ENCODE assay signal across 8 cellular contexts in genomic region chr7:152759655-152760383, GRCh38. TPM values are rescaled to one million over a fixed set of nuclear protein-coding genes. Genes with fewer than 3 reads are reported as not detected.
DNase-seq lines count a peak whose midpoint lies in the region; ATAC-seq and TF ChIP-seq lines count a peak whose summit lies in the region.

TSS of gene ACTR3B (plus strand) at chr7:152759752. CDS start at chr7:152759883, 131 bp downstream.

- H3K36me3 Mint-ChIP-seq in activated naive CD8-positive, alpha-beta T cell = no peaks in the 10 kb centered on the region

- intact Hi-C loops in head of caudate nucleus (cut with DNase I) (no loop called here), ovary (cut with DNase I) (no loop called here)

- H3K27me3 ChIP-seq in SK-N-SH (ENCODE audit: insufficient read depth) (no peaks in the 10 kb centered on the region), ovary (no peaks in the 10 kb centered on the region), thoracic aorta (replicated peaks; ENCODE audit: insufficient read depth) (no peaks in the 10 kb centered on the region)

- peaks cover 15% of the 10 kb centered on the region for H3F3A ChIP-seq in SK-N-SH (replicated peaks; ENCODE audit: insufficient read depth)

- peaks cover 25% of the 10 kb centered on the region for H3K4me1 Mint-ChIP-seq in activated naive CD8-positive, alpha-beta T cell (ENCODE audit: low read depth)

- ATAC-seq in GM21576 (IDR thresholded peaks at IDR 0.05; ENCODE audit: unreplicated experiment) (peak; percentile 79), thoracic aorta (ENCODE audit: insufficient number of reproducible peaks, low FRiP score, low read depth) (peak; percentile 76)

- no peaks in the 10 kb centered on the region for H3K27me3 Mint-ChIP-seq in activated naive CD8-positive, alpha-beta T cell

- CTCF ChIA-PET in SK-N-SH (lab: Yijun Ruan, JAX) = interaction anchor here (0.7 kb wide), 1 partner anchor 82 kb away, joined by 3 read pairs; no protein-coding TSS in a partner anchor

- TF ChIP-seq EP300 in SK-N-SH (IDR thresholded peaks at IDR 0.05; ENCODE audit: borderline replicate concordance in 1 of 2, low read depth in 1 of 2, low read length in 1 of 2) (no peak), ovary (IDR thresholded peaks at IDR 0.05) (no peak)

- under 1% methylated on average over 25 of the region's 92 CpGs for WGBS in SK-N-SH (ENCODE audit: low lambda C conversion rate)
- 0 to 1% (median 0%) methylated on average over 40 to 92 of the region's 92 CpGs for WGBS in ovary, 3 donors

- no peaks in the 10 kb centered on the region for H3K36me3 ChIP-seq in SK-N-SH (replicated peaks in 1 of 2; ENCODE audit: control insufficient read depth in 1 of 2, insufficient read depth in 2 of 2, low read length in 1 of 2)
- no peaks in the 10 kb centered on the region for H3K36me3 ChIP-seq in ovary
- H3K36me3 ChIP-seq in thoracic aorta = no peaks in the 10 kb centered on the region

- no peaks in the 10 kb centered on the region for H3K9me2 ChIP-seq in SK-N-SH

- H3K4me1 ChIP-seq in SK-N-SH (ENCODE audit: control insufficient read depth in 1 of 2, insufficient read depth in 2 of 2, low read depth in 1 of 2, low read length in 1 of 2) = peaks cover 11 to 12% of the 10 kb centered on the region in 2 experiments
- no peaks in the 10 kb centered on the region for H3K4me1 ChIP-seq in ovary (ENCODE audit: insufficient read depth)
- H3K4me1 ChIP-seq in thoracic aorta (ENCODE audit: control insufficient read depth in 1 of 2, low read depth in 2 of 2) = peaks cover 9 to 12% of the 10 kb centered on the region in 2 donors

- H3K27ac ChIP-seq in SK-N-SH (ENCODE audit: low read depth in 2 of 2, low read length in 1 of 2) (peak within 1 kb of the TSS; percentile 66 to 79), ovary (peak within 1 kb of the TSS; percentile 87 to 89), thoracic aorta (peak within 1 kb of the TSS; percentile 79 to 92)

- H3K27ac Mint-ChIP-seq in activated naive CD8-positive, alpha-beta T cell = peak within 1 kb of the TSS; percentile 91

- no peak for TF ChIP-seq CTCF in SK-N-SH (IDR thresholded peaks at IDR 0.05)
- peak in 2 of 3 donors; percentile 18 to 29 for TF ChIP-seq CTCF in ovary (IDR thresholded peaks at IDR 0.05)
- no peak for TF ChIP-seq CTCF in thoracic aorta (IDR thresholded peaks at IDR 0.05)

- peak within 1 kb of the TSS; percentile 100 for H2AFZ ChIP-seq in SK-N-SH (ENCODE audit: low read depth)

- no peak for TF ChIP-seq RAD21 in SK-N-SH (IDR thresholded peaks at IDR 0.05; ENCODE audit: low read length)

- peak within 1 kb of the TSS; percentile 85 for H3K4me2 ChIP-seq in SK-N-SH

- peaks cover 41% of the 10 kb centered on the region for H3K79me2 ChIP-seq in SK-N-SH (ENCODE audit: insufficient read depth)

- peak within 1 kb of the TSS; percentile 83 for H3K9ac ChIP-seq in SK-N-SH

- peak within 1 kb of the TSS; percentile 90 for H3K4me3 Mint-ChIP-seq in activated naive CD8-positive, alpha-beta T cell

- peak; percentile 84 for TF ChIP-seq POLR2A in ovary (IDR thresholded peaks at IDR 0.05)

- no peaks in the 10 kb centered on the region for H3K9me3 ChIP-seq in SK-N-SH
- H3K9me3 ChIP-seq in ovary = no peaks in the 10 kb centered on the region
- no peaks in the 10 kb centered on the region for H3K9me3 ChIP-seq in thoracic aorta

- no peaks in the 10 kb centered on the region for H4K20me1 ChIP-seq in SK-N-SH (ENCODE audit: insufficient read depth)

- peak within 1 kb of the TSS; percentile 65 for H3K4me3 ChIP-seq in Jurkat, Clone E6-1 (ENCODE audit: low read length)
- H3K4me3 ChIP-seq in SK-N-SH (ENCODE audit: low read depth in 2 of 2, low read length in 1 of 2) = peak within 1 kb of the TSS; percentile 77 to 94
- H3K4me3 ChIP-seq in ovary = peak within 1 kb of the TSS; percentile 98
- H3K4me3 ChIP-seq in thoracic aorta = peak within 1 kb of the TSS; percentile 98

- DNase-seq in ELR (ENCODE audit: low read depth) (peak; percentile 81), SK-N-SH (peak; percentile 100), head of caudate nucleus (peak; percentile 11 to 96 (median 89)), ovary (peak; percentile 87 to 94 (median 92)), thoracic aorta (ENCODE audit: low spot score) (peak; percentile 56)
- peak; percentile 77 for DNase-seq in Jurkat, Clone E6-1 (ENCODE audit: low read depth, low spot score)

- POLR2A ChIA-PET in SK-N-SH (lab: Yijun Ruan, JAX) = interaction anchor here (0.5 kb wide), 1 partner anchor 9 kb away, joined by 4 read pairs; no protein-coding TSS in a partner anchor

- no peaks in the 10 kb centered on the region for H3K9me3 Mint-ChIP-seq in activated naive CD8-positive, alpha-beta T cell (ENCODE audit: low read depth)

TF ChIP-seq in SK-N-SH, 30 proteins besides CTCF, POLR2A, EP300 and RAD21:
- TF ChIP-seq TEAD4 (IDR thresholded peaks at IDR 0.05; ENCODE audit: borderline replicate concordance, insufficient read depth) (no peak), SIN3A (IDR thresholded peaks at IDR 0.05; ENCODE audit: borderline replicate concordance, low read depth, low read length) (no peak; the same call in 1 of the 2 replicates), USF1 (IDR thresholded peaks at IDR 0.05; ENCODE audit: borderline replicate concordance, low read depth) (peak; percentile 55; the same call in 1 of the 2 replicates), SMC3 (IDR thresholded peaks at IDR 0.05; ENCODE audit: low read depth, low read length) (no peak), TAF1 (IDR thresholded peaks at IDR 0.05; ENCODE audit: borderline replicate concordance, low read depth, low read length) (peak; percentile 59), NRF1 (IDR thresholded peaks at IDR 0.05; ENCODE audit: low read depth, low read length) (peak; percentile 47), USF2 (IDR thresholded peaks at IDR 0.05; ENCODE audit: borderline replicate concordance, low read depth, low read length) (no peak), MAX (IDR thresholded peaks at IDR 0.05; ENCODE audit: low read depth) (peak; percentile 91), ELF1 (IDR thresholded peaks at IDR 0.05) (no peak), MXI1 (IDR thresholded peaks at IDR 0.05; ENCODE audit: low read depth, low read length) (peak; percentile 96), YY1 (IDR thresholded peaks at IDR 0.05; ENCODE audit: low read depth) (0 out of 2 replicates have a peak, but pooled peaks have one; percentile 41), POLR2AphosphoS5 (IDR thresholded peaks at IDR 0.05; ENCODE audit: low read depth, low read length) (peak; percentile 72; the same call in 1 of the 2 replicates)
TF ChIP-seq in SK-N-SH: peak in this region for 7.

RNA-seq across cellular contexts. Expression of gene ACTR3B, which starts in this region (rescaled TPM):
- polyA plus RNA-seq in Jurkat, Clone E6-1 (2012; ENCODE audit: insufficient read depth, insufficient read length) = 10.1 TPM
- 22.3 and 22.9 TPM in 2 replicates for polyA plus RNA-seq in SK-N-SH (2012; rRNA removed)
- polyA plus RNA-seq in SK-N-SH (2012; cell fraction: cytosol; rRNA removed) = 23.0 and 28.2 TPM in 2 replicates
- polyA plus RNA-seq in SK-N-SH (2012; cell fraction: nucleus; rRNA removed) = 22.4 and 25.8 TPM in 2 replicates
- total RNA-seq in ovary = 10 to 100 TPM in 5 of 7 donors, 1 to 10 TPM in 2; 6.7 to 16.4 (median 11.6) TPM
- 10 to 100 TPM in 1 of 2 donors, 1 to 10 TPM in 1; 9.4 to 10.8 TPM for polyA plus RNA-seq in ovary
- 1 to 10 TPM; 1.4 to 7.1 TPM for total RNA-seq in thoracic aorta

Comparison
In these comparisons a context has a peak if more than half of its experiments do, and no peak if none do; other contexts are left out.
1. Peak in every context shown above with its lines: DNase-seq, ATAC-seq, H3K4me3 ChIP-seq and H3K27ac ChIP-seq.
2. CTCF ChIP-seq: peak in ovary (2 of 3); none in SK-N-SH (single experiment) and thoracic aorta (single experiment).